Comparison of ENCODE assay signal across 8 cellular contexts in genomic region chr9:137028013-137028280, GRCh38. TPM values are rescaled to one million over a fixed set of nuclear protein-coding genes. Genes with fewer than 3 reads are reported as not detected.
DNase-seq lines count a peak whose midpoint lies in the region; ATAC-seq and TF ChIP-seq lines count a peak whose summit lies in the region.

A gene with protein sequence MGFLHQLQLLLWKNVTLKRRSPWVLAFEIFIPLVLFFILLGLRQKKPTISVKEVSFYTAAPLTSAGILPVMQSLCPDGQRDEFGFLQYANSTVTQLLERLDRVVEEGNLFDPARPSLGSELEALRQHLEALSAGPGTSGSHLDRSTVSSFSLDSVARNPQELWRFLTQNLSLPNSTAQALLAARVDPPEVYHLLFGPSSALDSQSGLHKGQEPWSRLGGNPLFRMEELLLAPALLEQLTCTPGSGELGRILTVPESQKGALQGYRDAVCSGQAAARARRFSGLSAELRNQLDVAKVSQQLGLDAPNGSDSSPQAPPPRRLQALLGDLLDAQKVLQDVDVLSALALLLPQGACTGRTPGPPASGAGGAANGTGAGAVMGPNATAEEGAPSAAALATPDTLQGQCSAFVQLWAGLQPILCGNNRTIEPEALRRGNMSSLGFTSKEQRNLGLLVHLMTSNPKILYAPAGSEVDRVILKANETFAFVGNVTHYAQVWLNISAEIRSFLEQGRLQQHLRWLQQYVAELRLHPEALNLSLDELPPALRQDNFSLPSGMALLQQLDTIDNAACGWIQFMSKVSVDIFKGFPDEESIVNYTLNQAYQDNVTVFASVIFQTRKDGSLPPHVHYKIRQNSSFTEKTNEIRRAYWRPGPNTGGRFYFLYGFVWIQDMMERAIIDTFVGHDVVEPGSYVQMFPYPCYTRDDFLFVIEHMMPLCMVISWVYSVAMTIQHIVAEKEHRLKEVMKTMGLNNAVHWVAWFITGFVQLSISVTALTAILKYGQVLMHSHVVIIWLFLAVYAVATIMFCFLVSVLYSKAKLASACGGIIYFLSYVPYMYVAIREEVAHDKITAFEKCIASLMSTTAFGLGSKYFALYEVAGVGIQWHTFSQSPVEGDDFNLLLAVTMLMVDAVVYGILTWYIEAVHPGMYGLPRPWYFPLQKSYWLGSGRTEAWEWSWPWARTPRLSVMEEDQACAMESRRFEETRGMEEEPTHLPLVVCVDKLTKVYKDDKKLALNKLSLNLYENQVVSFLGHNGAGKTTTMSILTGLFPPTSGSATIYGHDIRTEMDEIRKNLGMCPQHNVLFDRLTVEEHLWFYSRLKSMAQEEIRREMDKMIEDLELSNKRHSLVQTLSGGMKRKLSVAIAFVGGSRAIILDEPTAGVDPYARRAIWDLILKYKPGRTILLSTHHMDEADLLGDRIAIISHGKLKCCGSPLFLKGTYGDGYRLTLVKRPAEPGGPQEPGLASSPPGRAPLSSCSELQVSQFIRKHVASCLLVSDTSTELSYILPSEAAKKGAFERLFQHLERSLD (N-terminal part only) (minus strand): TSS chr9:137028237. CDS start chr9:137028140, 97 bp downstream.

- peaks cover 5% of the 10 kb centered on the region for H4K20me1 ChIP-seq in Loucy (ENCODE audit: insufficient read depth, low read length, poor library complexity, severe bottlenecking)

- no peak for DNase-seq in AG09309 (ENCODE audit: low read depth)
- DNase-seq in ureter (ENCODE audit: low spot score): no peak
- no peak for DNase-seq in stimulated activated CD4-positive, alpha-beta T cell treated with anti-CD3 and anti-CD28 coated beads, Interleukin-12 subunit alpha, Interleukin-12 subunit beta, amount 100 ng/mL, for 4 hours

- H3K27ac ChIP-seq in cingulate gyrus (ENCODE audit: low read depth, low read length): peak within 1 kb of the TSS; percentile 99
- no peak within 1 kb of the TSS for H3K27ac ChIP-seq in mesodermal cell (ENCODE audit: low read depth, low read length, severe bottlenecking)

- no peaks in the 10 kb centered on the region for H3K27me3 ChIP-seq in Loucy (ENCODE audit: insufficient read depth, low read length, poor library complexity, severe bottlenecking)

- peaks cover 5% of the 10 kb centered on the region; the same call in 1 of the 2 replicates for H3K79me2 ChIP-seq in Loucy (ENCODE audit: insufficient read depth, low read length)

- 0 to 1% methylated on average over 32 to 36 of the region's 45 CpGs for WGBS in mesodermal cell (ENCODE audit: insufficient coverage in 2 of 2), 2 experiments

- H3K36me3 ChIP-seq in Loucy (ENCODE audit: insufficient read depth, low read length): no peaks in the 10 kb centered on the region
- no peaks in the 10 kb centered on the region for H3K36me3 ChIP-seq in mesodermal cell (ENCODE audit: control insufficient read depth, insufficient read depth, low read length)

- peaks cover 7% of the 10 kb centered on the region; the same call in 1 of the 2 replicates for H3F3A ChIP-seq in Loucy (ENCODE audit: low read depth)

- TF ChIP-seq CTCF in AG09309 (IDR thresholded peaks at IDR 0.05; ENCODE audit: control insufficient read depth, insufficient read depth, low read depth, low read length, missing control alignments): no peak
- no peak for TF ChIP-seq CTCF in Loucy (conservative IDR thresholded peaks at IDR 0.05; ENCODE audit: low read length)

- no peak for ATAC-seq in HG02938 (IDR thresholded peaks at IDR 0.05; ENCODE audit: unreplicated experiment)
- ATAC-seq in HG03039 (IDR thresholded peaks at IDR 0.05; ENCODE audit: unreplicated experiment): no peak

- no peaks in the 10 kb centered on the region for H3K9me2 ChIP-seq in Loucy (replicated peaks; ENCODE audit: low read depth, low read length)

- peak within 1 kb of the TSS; percentile 90 for H3K4me2 ChIP-seq in Loucy (ENCODE audit: low read depth, low read length, poor library complexity, severe bottlenecking)

- H3K9ac ChIP-seq in Loucy (ENCODE audit: low read depth, low read length, poor library complexity, severe bottlenecking): peak within 1 kb of the TSS; percentile 92

- H3K4me3 ChIP-seq in AG09309 (ENCODE audit: control insufficient read depth, low read depth, low read length) (peak within 1 kb of the TSS; percentile 59), Loucy (ENCODE audit: low read length, poor library complexity, severe bottlenecking) (peak within 1 kb of the TSS; percentile 81), mesodermal cell (ENCODE audit: extremely low read depth, insufficient read depth, low read length, poor library complexity, severe bottlenecking) (peak within 1 kb of the TSS; percentile 42)

- H3K4me1 ChIP-seq in Loucy (ENCODE audit: insufficient read depth, low read length, poor library complexity, severe bottlenecking): peaks cover 53% of the 10 kb centered on the region
- H3K4me1 ChIP-seq in mesodermal cell (ENCODE audit: control insufficient read depth, insufficient read depth, low read length, poor library complexity, severe bottlenecking): no peaks in the 10 kb centered on the region

- H3K9me3 ChIP-seq in Loucy (ENCODE audit: insufficient read depth, low read depth, low read length) (no peaks in the 10 kb centered on the region), mesodermal cell (ENCODE audit: control insufficient read depth, low read length) (no peaks in the 10 kb centered on the region)

- peak within 1 kb of the TSS; percentile 93 for H2AFZ ChIP-seq in Loucy (ENCODE audit: low read length)

RNA-seq across cellular contexts. Expression of the gene that starts here (rescaled TPM):
- 28.1 TPM for polyA plus RNA-seq in mesodermal cell (2013, experiment 1 of 2)
- 18.0 TPM for polyA plus RNA-seq in mesodermal cell (2013, experiment 2 of 2)
- total RNA-seq in ureter: 25.7 TPM
